15 cellular contexts compared by ENCODE assay signal in genomic region chr4:4780634-4781287, GRCh38.
A peak's percentile ranks its signal among the peaks of the same experiment; 100 is the strongest.
DNase-seq lines count a peak whose midpoint lies in the region; ATAC-seq and TF ChIP-seq lines count a peak whose summit lies in the region.
"Had no signal": no experiment of that assay in that cellular context is flagged by ENCODE, and none has a peak within 500 bp of the region (broad histone marks: within the 10 kb centered on the region; RNA-seq: fewer than 3 reads in every experiment).

No MANE protein-coding gene starts in this region.

- TF ChIP-seq CTCF in chondrocyte (IDR thresholded peaks at IDR 0.05) (peak; percentile 53), type B pancreatic cell (conservative IDR thresholded peaks at IDR 0.05) (no peak)

- H4K8ac ChIP-seq in mesenchymal stem cell (ENCODE audit: low read length) = no peak overlapping the region

- no peak overlapping the region for H3K4me2 ChIP-seq in mesenchymal stem cell (ENCODE audit: low read length, poor library complexity, severe bottlenecking)

- H3K4me3 ChIP-seq in mesenchymal stem cell (ENCODE audit: insufficient read depth in 1 of 2, low read depth in 1 of 2, low read length in 2 of 2) = peak overlapping the region in 1 of 2 experiments; percentile 71
- H3K4me3 ChIP-seq: Peyer's patch had no signal

- no peak overlapping the region for H4K91ac ChIP-seq in mesenchymal stem cell (ENCODE audit: low read length)

- intact Hi-C loops in posterior vena cava (cut with DNase I) = no loop called here

- WGBS in mesenchymal stem cell = 76% methylated on average over 9 of the region's 9 CpGs

- no peak overlapping the region for H2BK5ac ChIP-seq in mesenchymal stem cell (ENCODE audit: low read depth, low read length, poor library complexity, severe bottlenecking)

- no peak overlapping the region for H3K18ac ChIP-seq in mesenchymal stem cell (ENCODE audit: low read depth in 1 of 2, low read length in 2 of 2)

- no peak overlapping the region for H2BK12ac ChIP-seq in mesenchymal stem cell (ENCODE audit: low read length in 2 of 2)

- H3K36me3 Mint-ChIP-seq in chondrocyte (ENCODE audit: low read depth) (no peaks in the 10 kb centered on the region), type B pancreatic cell (no peaks in the 10 kb centered on the region)
- H3K36me3 Mint-ChIP-seq: activated naive CD8-positive, alpha-beta T cell treated with anti-CD3 and anti-CD28 coated beads, Interleukin-2, amount 10 ng/mL, durations not matched to agents 7 days and 5 days had no signal

- no peak overlapping the region for H3K23ac ChIP-seq in mesenchymal stem cell (ENCODE audit: low read length in 2 of 2)

- DNase-seq in AG20443 (ENCODE audit: low spot score) (peak; percentile 84), M059J (ENCODE audit: low read depth) (peak; percentile 24), chondrocyte (ENCODE audit: low spot score) (no peak), mesenchymal stem cell (peak; percentile 28), T-helper 2 cell (no peak), type B pancreatic cell (ENCODE audit: extremely low spot score, unreplicated experiment) (no peak), posterior vena cava (ENCODE audit: low spot score) (no peak)
- DNase-seq: activated naive CD8-positive, alpha-beta T cell treated with anti-CD3 and anti-CD28 coated beads, Interleukin-2, amount 10 ng/mL, durations not matched to agents 7 days and 5 days; dermis blood vessel endothelial cell; NCI-H1436; NCI-H524 treated with DMSO at 0.1 percent for 48 hours; Peyer's patch; T-helper 1 cell had no signal

- H3K4me1 ChIP-seq in mesenchymal stem cell (ENCODE audit: control insufficient read depth, insufficient read depth, low read depth, low read length) = no peaks in the 10 kb centered on the region
- H3K4me1 ChIP-seq: Peyer's patch had no signal

- no peaks in the 10 kb centered on the region for H3K27me3 Mint-ChIP-seq in chondrocyte (ENCODE audit: low read depth)
- peaks cover 25% of the 10 kb centered on the region for H3K27me3 Mint-ChIP-seq in type B pancreatic cell
- H3K27me3 Mint-ChIP-seq: activated naive CD8-positive, alpha-beta T cell treated with anti-CD3 and anti-CD28 coated beads, Interleukin-2, amount 10 ng/mL, durations not matched to agents 7 days and 5 days had no signal

- H3K9me3 Mint-ChIP-seq in chondrocyte (ENCODE audit: low read depth) = no peaks in the 10 kb centered on the region
- no peaks in the 10 kb centered on the region for H3K9me3 Mint-ChIP-seq in type B pancreatic cell

- H3K27ac ChIP-seq in mesenchymal stem cell (ENCODE audit: low read length, poor library complexity, severe bottlenecking) = no peak overlapping the region
- H3K27ac ChIP-seq: Peyer's patch had no signal

- H3K4me1 Mint-ChIP-seq in chondrocyte (ENCODE audit: low read depth) = peaks cover 19% of the 10 kb centered on the region
- peaks cover 24% of the 10 kb centered on the region for H3K4me1 Mint-ChIP-seq in type B pancreatic cell (ENCODE audit: unreplicated experiment)
- H3K4me1 Mint-ChIP-seq: IgD-negative memory B cell had no signal

- no peak overlapping the region for H3K4ac ChIP-seq in mesenchymal stem cell (ENCODE audit: low read depth in 1 of 2, low read length in 2 of 2)

- H2AK5ac ChIP-seq in mesenchymal stem cell (ENCODE audit: low read length, severe bottlenecking) = no peak overlapping the region

- no peaks in the 10 kb centered on the region for H3K79me1 ChIP-seq in mesenchymal stem cell (replicated peaks; ENCODE audit: low read length, poor library complexity, severe bottlenecking)

- H3K14ac ChIP-seq in mesenchymal stem cell (ENCODE audit: low read length in 2 of 2) = no peak overlapping the region

- H2BK120ac ChIP-seq in mesenchymal stem cell (ENCODE audit: low read depth, low read length) = no peak overlapping the region

- ATAC-seq in GM19467 (IDR thresholded peaks at IDR 0.05; ENCODE audit: unreplicated experiment) = no peak

- H3K9me3 ChIP-seq in mesenchymal stem cell (ENCODE audit: control insufficient read depth, low read length) = no peaks in the 10 kb centered on the region
- H3K9me3 ChIP-seq: Peyer's patch had no signal

- H2BK15ac ChIP-seq in mesenchymal stem cell (ENCODE audit: low read depth, poor library complexity, severe bottlenecking) = no peak overlapping the region

- no peak overlapping the region for H2AFZ ChIP-seq in mesenchymal stem cell (ENCODE audit: low read depth, low read length)

- no peak overlapping the region for H3K4me3 Mint-ChIP-seq in chondrocyte (ENCODE audit: unreplicated experiment)
- no peak overlapping the region for H3K4me3 Mint-ChIP-seq in type B pancreatic cell
- H3K4me3 Mint-ChIP-seq: activated naive CD8-positive, alpha-beta T cell treated with anti-CD3 and anti-CD28 coated beads, Interleukin-2, amount 10 ng/mL, durations not matched to agents 7 days and 5 days; IgD-negative memory B cell had no signal

- peaks cover 0 to 20% of the 10 kb centered on the region in 2 experiments for H3K27me3 ChIP-seq in mesenchymal stem cell (ENCODE audit: control insufficient read depth in 1 of 2, insufficient read depth in 1 of 2, low read length in 2 of 2)
- H3K27me3 ChIP-seq: Peyer's patch had no signal

- no peaks in the 10 kb centered on the region for H3K36me3 ChIP-seq in mesenchymal stem cell (ENCODE audit: control insufficient read depth in 1 of 2, insufficient read depth in 2 of 2, low read depth in 1 of 2, low read length in 2 of 2)
- H3K36me3 ChIP-seq: Peyer's patch had no signal

- H3K27ac Mint-ChIP-seq in chondrocyte (ENCODE audit: unreplicated experiment) (no peak overlapping the region), type B pancreatic cell (no peak overlapping the region)
- H3K27ac Mint-ChIP-seq: activated naive CD8-positive, alpha-beta T cell treated with anti-CD3 and anti-CD28 coated beads, Interleukin-2, amount 10 ng/mL, durations not matched to agents 7 days and 5 days had no signal

- peak overlapping the region; percentile 79 for H3K9ac ChIP-seq in mesenchymal stem cell (ENCODE audit: low read length)

Comparison
In these comparisons a context has a peak if more than half of its experiments do, and no peak if none do; other contexts are left out.
1. DNase-seq: peak in AG20443 (single experiment), M059J (single experiment) and mesenchymal stem cell (single experiment); none in chondrocyte (single experiment), T-helper 2 cell (0 of 5), type B pancreatic cell (single experiment) and posterior vena cava (single experiment).